Comparison of ENCODE assay signal across 29 cellular contexts in genomic region chr10:13731799-13732198, GRCh38.
"Had no signal": no experiment of that assay in that cellular context is flagged by ENCODE, and none has a peak within 500 bp of the region (broad histone marks: within the 10 kb centered on the region; RNA-seq: fewer than 3 reads in every experiment).

No MANE protein-coding gene starts in this region.

- FAIRE-seq: astrocyte, endometrium, TTC549 had no signal

- H3K4me3 Mint-ChIP-seq: activated CD4-positive, alpha-beta memory T cell treated with anti-CD3 and anti-CD28 coated beads, Interleukin-2, amount 10 ng/mL, durations not matched to agents 7 days and 5 days; activated CD4-positive, alpha-beta T cell treated with anti-CD3 and anti-CD28 coated beads, Interleukin-2, amount 10 ng/mL, durations not matched to agents 24 days and 14 days; activated T-cell treated with anti-CD3 and anti-CD28 coated beads, Interleukin-2, amount 50 U/mL, for 24 hours; central memory CD8-positive, alpha-beta T cell; dendritic cell treated with granulocyte-macrophage colony-stimulating factor and Interleukin-4, amounts not matched to agents 40 ng/mL and 50 ng/mL, for 4 days; mesothelial cell of epicardium; naive B cell; T-helper 1 cell treated with Interleukin-12 subunit alpha and Interleukin-12 subunit beta and Interleukin-4 antibody, amounts not matched to agents 30 μg/mL and 1 μg/mL, for 36 hours had no signal

- H3K36me3 ChIP-seq: gastrocnemius medialis, transverse colon, uterus had no signal

- H3K36me3 Mint-ChIP-seq: naive B cell had no signal

- H3K27me3 Mint-ChIP-seq: activated CD4-positive, alpha-beta memory T cell treated with anti-CD3 and anti-CD28 coated beads, Interleukin-2, amount 10 ng/mL, durations not matched to agents 7 days and 5 days; activated T-cell treated with anti-CD3 and anti-CD28 coated beads, Interleukin-2, amount 50 U/mL, for 24 hours; central memory CD8-positive, alpha-beta T cell had no signal

- H3K27ac Mint-ChIP-seq: activated CD4-positive, alpha-beta memory T cell treated with anti-CD3 and anti-CD28 coated beads, Interleukin-2, amount 10 ng/mL, durations not matched to agents 7 days and 5 days; activated CD4-positive, alpha-beta T cell treated with anti-CD3 and anti-CD28 coated beads, Interleukin-2, amount 10 ng/mL, durations not matched to agents 24 days and 14 days; activated T-cell treated with anti-CD3 and anti-CD28 coated beads, Interleukin-2, amount 50 U/mL, for 24 hours; mesothelial cell of epicardium; T-helper 1 cell treated with Interleukin-12 subunit alpha and Interleukin-12 subunit beta and Interleukin-4 antibody, amounts not matched to agents 30 μg/mL and 1 μg/mL, for 36 hours had no signal

- H3K4me1 ChIP-seq: gastrocnemius medialis, testis, transverse colon, uterus had no signal

- DNase-seq: activated CD4-positive, alpha-beta memory T cell treated with anti-CD3 and anti-CD28 coated beads, Interleukin-2, amount 10 ng/mL, durations not matched to agents 7 days and 5 days; activated CD4-positive, alpha-beta T cell treated with anti-CD3 and anti-CD28 coated beads, Interleukin-2, amount 10 ng/mL, durations not matched to agents 24 days and 14 days; activated CD4-positive, CD25-positive, alpha-beta regulatory T cell treated with anti-CD3 and anti-CD28 coated beads, Interleukin-2, amount 50 U/mL, for 72 hours; activated CD8-positive, alpha-beta memory T cell treated with anti-CD3 and anti-CD28 coated beads, Interleukin-2, amount 50 U/mL, for 48 hours; activated gamma-delta T cell treated with Interleukin-2 at 50 U/mL for 16 hours; activated naive CD4-positive, alpha-beta T cell treated with anti-CD3 and anti-CD28 coated beads, Interleukin-2, amount 50 U/mL, for 16 hours; activated T-cell treated with anti-CD3 and anti-CD28 coated beads, Interleukin-2, amount 50 U/mL, for 24 hours; amniotic stem cell; effector CD4-positive, alpha-beta T cell; gastrocnemius medialis; hypothalamus; naive B cell; nucleus accumbens; right cardiac atrium; stimulated activated CD4-positive, alpha-beta T cell treated with anti-CD3 and anti-CD28 coated beads, Interleukin-2, amount 100 ng/mL, for 48 hours; stimulated activated naive CD4-positive, alpha-beta T cell treated with Interleukin-2 at 50 U/mL for 16 hours; SW 1271; T-helper 9 cell; testis; transverse colon; uterus had no signal

- H3K9me3 Mint-ChIP-seq: activated CD4-positive, alpha-beta memory T cell treated with anti-CD3 and anti-CD28 coated beads, Interleukin-2, amount 10 ng/mL, durations not matched to agents 7 days and 5 days; activated CD4-positive, alpha-beta T cell treated with anti-CD3 and anti-CD28 coated beads, Interleukin-2, amount 10 ng/mL, durations not matched to agents 24 days and 14 days; activated T-cell treated with anti-CD3 and anti-CD28 coated beads, Interleukin-2, amount 50 U/mL, for 24 hours; central memory CD8-positive, alpha-beta T cell; dendritic cell treated with granulocyte-macrophage colony-stimulating factor and Interleukin-4, amounts not matched to agents 40 ng/mL and 50 ng/mL, for 4 days; mesothelial cell of epicardium; naive B cell; T-helper 1 cell treated with Interleukin-12 subunit alpha and Interleukin-12 subunit beta and Interleukin-4 antibody, amounts not matched to agents 30 μg/mL and 1 μg/mL, for 36 hours had no signal

- H3K4me1 Mint-ChIP-seq: activated CD4-positive, alpha-beta memory T cell treated with anti-CD3 and anti-CD28 coated beads, Interleukin-2, amount 10 ng/mL, durations not matched to agents 7 days and 5 days; activated CD4-positive, alpha-beta T cell treated with anti-CD3 and anti-CD28 coated beads, Interleukin-2, amount 10 ng/mL, durations not matched to agents 24 days and 14 days; central memory CD8-positive, alpha-beta T cell; naive B cell had no signal

- ATAC-seq: gastrocnemius medialis had no signal

- H3K27ac ChIP-seq: gastrocnemius medialis, testis, transverse colon, uterus, VCaP had no signal

- H3K9me3 ChIP-seq: gastrocnemius medialis, testis, transverse colon, uterus had no signal

- H3K27me3 ChIP-seq: gastrocnemius medialis, testis, transverse colon, uterus had no signal

- H3K4me3 ChIP-seq: gastrocnemius medialis, testis, transverse colon, uterus had no signal
